ENCODE assay signal across 8 cellular contexts in the genomic region with DNA sequence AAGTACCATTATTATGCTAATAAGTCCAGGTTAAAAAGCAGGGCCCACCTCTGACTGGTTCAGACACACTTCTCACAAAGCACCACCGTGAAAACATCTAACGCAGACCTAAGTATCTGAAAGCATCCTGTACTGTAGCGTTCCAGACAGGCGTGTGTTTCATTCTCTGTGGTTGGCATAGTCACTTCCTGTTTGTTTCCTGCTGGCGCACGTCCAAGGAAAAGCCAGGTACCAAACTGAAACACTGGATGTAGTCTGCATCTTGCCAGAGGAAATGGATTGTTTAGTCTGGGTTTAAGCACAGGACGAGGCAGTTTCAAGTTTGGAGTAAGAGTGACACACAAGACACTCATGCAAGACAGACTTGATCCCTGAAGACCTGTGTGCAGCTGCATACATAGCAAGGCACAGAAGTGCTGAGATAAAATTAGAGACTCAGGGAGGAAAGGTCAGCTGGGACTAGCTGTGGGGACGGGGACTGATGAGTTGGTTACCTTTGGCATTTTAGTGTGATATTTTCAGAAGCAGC.
A peak's percentile ranks its signal among the peaks of the same experiment; 100 is the strongest.
DNase-seq lines count a peak whose midpoint lies in the region.

No MANE protein-coding gene starts in this region.

- DNase-seq in NCI-H187 (lab: John Stamatoyannopoulos, UW) (peak; percentile 16 to 20), NCI-H187 treated with DMSO at 0.1 percent for 48 hours (lab: John Stamatoyannopoulos, UW) (no peak), KBM-7 (peak; percentile 73), T-helper 1 cell (peak; percentile 65 to 79 (median 79)), kidney tubule cell (ENCODE audit: low spot score) (peak; percentile 99), cerebellar nuclear complex (lab: John Stamatoyannopoulos, UW) (no peak)
- DNase-seq in activated naive CD8-positive, alpha-beta T cell treated with anti-CD3 and anti-CD28 coated beads, Interleukin-2, amount 50 U/mL, for 16 hours (ENCODE audit: low read depth, low spot score), result peak; percentile 60
- peak; percentile 44 to 49 for DNase-seq in stimulated activated CD8-positive, alpha-beta memory T cell treated with anti-CD3 and anti-CD28 coated beads, Interleukin-4, amount 100 ng/mL, for 1 hour (ENCODE audit: low read depth in 2 of 2, low spot score in 1 of 2)

- in situ Hi-C loops in KBM-7 (cut with MboI; ENCODE audit: low pct_unique_long_range_greater_than_20kb, low sequenced_read_pairs), result no loop called here

Comparison
In these comparisons a context has a peak if more than half of its experiments do, and no peak if none do; other contexts are left out.
1. DNase-seq: peak in NCI-H187 (2 of 2), KBM-7 (single experiment), T-helper 1 cell (5 of 5), activated naive CD8-positive, alpha-beta T cell treated with anti-CD3 and anti-CD28 coated beads, Interleukin-2, amount 50 U/mL, for 16 hours (single experiment), kidney tubule cell (single experiment) and stimulated activated CD8-positive, alpha-beta memory T cell treated with anti-CD3 and anti-CD28 coated beads, Interleukin-4, amount 100 ng/mL, for 1 hour (2 of 2); none in NCI-H187 treated with DMSO at 0.1 percent for 48 hours (single experiment) and cerebellar nuclear complex (0 of 2).